In the genomic region with DNA sequence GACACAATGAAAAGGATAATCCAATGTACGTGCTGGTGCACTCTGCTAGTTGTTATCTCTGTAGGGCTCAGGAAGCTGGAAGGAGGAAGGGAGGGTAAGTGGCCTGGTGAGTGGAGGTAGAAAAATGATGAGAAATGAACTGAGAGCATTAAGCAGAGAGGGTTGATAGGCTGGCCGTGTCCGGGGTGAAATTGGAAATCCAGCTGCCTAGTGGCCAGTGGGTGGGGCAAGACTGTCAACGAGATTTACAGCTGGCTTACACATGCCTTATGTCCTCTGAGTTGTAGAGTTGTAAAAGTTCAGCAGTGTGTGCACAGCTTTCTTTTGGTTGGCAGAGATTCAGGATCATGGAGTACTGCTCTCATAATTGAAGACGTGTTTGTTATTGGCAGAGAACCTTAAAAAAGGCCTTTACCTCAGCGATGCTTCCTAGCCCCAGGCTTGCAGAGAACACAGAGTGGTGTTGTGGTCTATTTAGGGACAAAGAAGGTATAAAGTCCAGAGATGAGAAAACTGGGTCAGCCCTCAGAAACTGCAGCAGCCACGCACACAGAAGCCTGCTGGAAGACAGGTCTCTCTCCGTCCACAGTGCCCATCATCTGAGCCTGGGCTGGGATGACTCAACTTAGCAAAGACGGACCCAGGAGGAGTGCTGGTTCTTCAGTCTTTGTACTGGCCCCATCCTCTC, we compare ENCODE assay signal across 8 cellular contexts.
DNase-seq lines count a peak whose midpoint lies in the region; ATAC-seq and TF ChIP-seq lines count a peak whose summit lies in the region.

No MANE protein-coding gene starts in this region.

- CTCF ChIA-PET in OCI-LY7 (lab: Charles Lee; ENCODE audit: unreplicated experiment): no interaction called here

- peaks cover 3% of the 10 kb centered on the region for H3F3A ChIP-seq in smooth muscle cell (ENCODE audit: low read depth)

- no peak overlapping the region for H3K9ac ChIP-seq in smooth muscle cell (ENCODE audit: low read depth)

- WGBS in heart left ventricle, 4 donors: 13 to 26% (median 17%) methylated on average over 9 of the region's 9 CpGs
- 25% methylated on average over 9 of the region's 9 CpGs for WGBS in smooth muscle cell (ENCODE audit: low lambda C conversion rate)

- TF ChIP-seq CTCF in heart left ventricle (IDR thresholded peaks at IDR 0.05): peak in 4 of 12 donors; percentile 4 to 30 (median 10)
- TF ChIP-seq CTCF in smooth muscle cell (IDR thresholded peaks at IDR 0.05; ENCODE audit: borderline replicate concordance, insufficient read depth, poor library complexity, severe bottlenecking): no peak
- no peak for TF ChIP-seq CTCF in OCI-LY7 (conservative IDR thresholded peaks at IDR 0.05; ENCODE audit: low read length)

- H3K4me1 ChIP-seq in heart left ventricle (peaks cover 3 to 72% (median 57%) of the 10 kb centered on the region in 12 donors), smooth muscle cell (ENCODE audit: low read depth) (peaks cover 5% of the 10 kb centered on the region), OCI-LY7 (ENCODE audit: insufficient read depth, low read length, poor library complexity, severe bottlenecking) (no peaks in the 10 kb centered on the region)

- H3K9me2 ChIP-seq in OCI-LY7 (ENCODE audit: insufficient read depth, low read length): no peaks in the 10 kb centered on the region

- H3K4me2 ChIP-seq in smooth muscle cell (peak overlapping the region; percentile 72), OCI-LY7 (ENCODE audit: low read length) (no peak overlapping the region)

- BruUV-seq in OCI-LY7 (replicated peaks; lab: Mats Ljungman, UMichigan): no TSS peak

- H4K20me1 ChIP-seq in smooth muscle cell (ENCODE audit: low read depth): no peaks in the 10 kb centered on the region
- no peaks in the 10 kb centered on the region for H4K20me1 ChIP-seq in OCI-LY7 (ENCODE audit: insufficient read depth, low read length)

- intact Hi-C loops in heart left ventricle (cut with DNase I) (loop anchor here in 2 of 10 donors (5.0 to 10.0 kb wide), 2 partner anchors 40 to 137 kb away; no protein-coding TSS in a partner anchor), OCI-LY7 (cut with micrococcal nuclease; ENCODE audit: unreplicated experiment) (no loop called here)

- POLR2A ChIA-PET in OCI-LY7 (lab: Charles Lee): no interaction called here

- H3K27ac ChIP-seq in heart left ventricle: peak overlapping the region; percentile 51 to 94 (median 81)
- H3K27ac ChIP-seq in smooth muscle cell (ENCODE audit: low read depth): peak overlapping the region; percentile 8
- no peak overlapping the region for H3K27ac ChIP-seq in OCI-LY7 (ENCODE audit: low read depth, low read length, poor library complexity, severe bottlenecking)

- H3K27me3 ChIP-seq in heart left ventricle (no peaks in the 10 kb centered on the region), smooth muscle cell (ENCODE audit: low read depth) (no peaks in the 10 kb centered on the region)

- DNase-seq in GM04503 (ENCODE audit: low read depth) (peak; percentile 89), T1000 (lab: John Stamatoyannopoulos, UW) (peak; percentile 69), heart left ventricle (peak; percentile 59 to 87 (median 73)), smooth muscle cell (lab: John Stamatoyannopoulos, UW; ENCODE audit: unreplicated experiment) (no peak), NCI-H1436 treated with DMSO at 0.1 percent for 48 hours (lab: John Stamatoyannopoulos, UW) (no peak), OCI-LY7 (ENCODE audit: low spot score) (no peak), germinal center (ENCODE audit: low spot score) (no peak)
- DNase-seq in stimulated activated CD4-positive, alpha-beta T cell treated with anti-CD3 and anti-CD28 coated beads, Interleukin-4, amount 100 ng/mL, for 4 hours: no peak

- H3K36me3 ChIP-seq in heart left ventricle (peaks cover 0 to 17% (median 3%) of the 10 kb centered on the region in 9 donors), smooth muscle cell (ENCODE audit: low read depth) (no peaks in the 10 kb centered on the region), OCI-LY7 (ENCODE audit: insufficient read depth, low read length) (no peaks in the 10 kb centered on the region)

- H3K9me3 ChIP-seq in heart left ventricle: no peaks in the 10 kb centered on the region
- no peaks in the 10 kb centered on the region for H3K9me3 ChIP-seq in smooth muscle cell (replicated peaks; ENCODE audit: low read depth)
- no peaks in the 10 kb centered on the region for H3K9me3 ChIP-seq in OCI-LY7 (ENCODE audit: low read length)

- no peak overlapping the region for H2AFZ ChIP-seq in smooth muscle cell (ENCODE audit: low read depth)
- no peak overlapping the region for H2AFZ ChIP-seq in OCI-LY7 (ENCODE audit: low read length)

- H3K79me2 ChIP-seq in smooth muscle cell (ENCODE audit: low read depth) (no peaks in the 10 kb centered on the region), OCI-LY7 (ENCODE audit: insufficient read depth, low read depth, low read length) (no peaks in the 10 kb centered on the region)

- peak; percentile 84 to 87 (median 86) for ATAC-seq in heart left ventricle

- no peak for TF ChIP-seq POLR2A in heart left ventricle (IDR thresholded peaks at IDR 0.05)

- H3K4me3 ChIP-seq in heart left ventricle: no peak overlapping the region
- H3K4me3 ChIP-seq in smooth muscle cell: peak overlapping the region; percentile 11
- H3K4me3 ChIP-seq in OCI-LY7 (ENCODE audit: low read depth, low read length, poor library complexity, severe bottlenecking): no peak overlapping the region

Comparison
In these comparisons a context has a peak if more than half of its experiments do, and no peak if none do; other contexts are left out.
1. DNase-seq: peak in GM04503 (single experiment), T1000 (single experiment) and heart left ventricle (5 of 5); none in smooth muscle cell (single experiment), NCI-H1436 treated with DMSO at 0.1 percent for 48 hours (single experiment), OCI-LY7 (single experiment), germinal center (single experiment) and stimulated activated CD4-positive, alpha-beta T cell treated with anti-CD3 and anti-CD28 coated beads, Interleukin-4, amount 100 ng/mL, for 4 hours (0 of 2).